1 cellular context compared by ENCODE assay signal in the genomic region with DNA sequence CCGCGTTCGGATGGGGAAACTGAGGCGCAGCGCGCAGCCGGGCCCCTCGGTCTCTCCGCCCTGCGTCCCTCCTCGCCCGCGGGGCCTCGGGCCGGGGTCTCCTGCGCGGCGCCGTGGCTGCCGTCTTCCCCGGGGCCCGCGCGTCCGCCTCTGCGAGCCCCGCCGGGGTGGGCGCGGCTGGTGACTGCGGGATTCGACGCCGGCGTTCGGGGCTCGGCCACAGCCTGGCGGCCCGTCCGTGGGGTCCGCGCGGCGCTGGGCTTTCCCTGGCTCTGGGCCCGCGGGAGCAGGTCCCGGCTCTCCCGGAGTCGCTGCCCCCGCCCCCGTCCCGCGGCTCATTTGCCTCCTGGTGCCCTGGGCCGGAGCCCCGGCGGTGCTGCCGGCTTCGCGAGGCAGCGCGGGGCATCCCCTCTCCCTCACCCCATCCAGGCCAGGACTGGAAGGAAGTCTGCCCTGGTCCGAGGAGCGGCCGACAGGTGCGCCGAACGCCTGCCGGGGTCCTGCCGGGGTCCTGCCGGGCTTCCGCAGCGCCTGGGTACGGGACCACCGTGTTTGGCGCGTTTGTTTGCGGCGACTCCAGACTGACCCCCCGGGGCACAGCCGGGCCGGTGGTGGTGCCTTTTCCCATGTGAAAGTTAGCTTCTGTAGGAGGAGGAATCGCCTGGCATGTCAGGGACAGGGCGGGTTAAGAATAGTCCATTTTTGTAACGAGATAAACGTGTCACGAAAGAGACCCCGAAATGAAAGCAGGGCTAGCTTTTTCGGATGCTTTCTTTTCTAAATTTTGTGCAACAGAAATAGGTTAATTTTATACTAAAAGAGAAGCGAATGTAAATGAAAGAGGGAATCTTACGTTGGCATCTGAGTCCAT.
A peak's percentile ranks its signal among the peaks of the same experiment; 100 is the strongest.
TF ChIP-seq lines count a peak whose summit lies in the region.

No MANE protein-coding gene starts in this region.

TF ChIP-seq in K562, 482 proteins besides CTCF, POLR2A, EP300 and RAD21 (continued from another document and continues in another):
- TF ChIP-seq ZNF512 (tag; IDR thresholded peaks at IDR 0.05), result no peak
- TF ChIP-seq KLF13 (tag; IDR thresholded peaks at IDR 0.05; ENCODE audit: borderline replicate concordance, low read depth), result no peak
- TF ChIP-seq CTBP1 (IDR thresholded peaks at IDR 0.05; ENCODE audit: borderline replicate concordance), result no peak
- TF ChIP-seq ZBTB33 (CRISPR knock-in tag; IDR thresholded peaks at IDR 0.05), result no peak
- TF ChIP-seq, protein P1, sequence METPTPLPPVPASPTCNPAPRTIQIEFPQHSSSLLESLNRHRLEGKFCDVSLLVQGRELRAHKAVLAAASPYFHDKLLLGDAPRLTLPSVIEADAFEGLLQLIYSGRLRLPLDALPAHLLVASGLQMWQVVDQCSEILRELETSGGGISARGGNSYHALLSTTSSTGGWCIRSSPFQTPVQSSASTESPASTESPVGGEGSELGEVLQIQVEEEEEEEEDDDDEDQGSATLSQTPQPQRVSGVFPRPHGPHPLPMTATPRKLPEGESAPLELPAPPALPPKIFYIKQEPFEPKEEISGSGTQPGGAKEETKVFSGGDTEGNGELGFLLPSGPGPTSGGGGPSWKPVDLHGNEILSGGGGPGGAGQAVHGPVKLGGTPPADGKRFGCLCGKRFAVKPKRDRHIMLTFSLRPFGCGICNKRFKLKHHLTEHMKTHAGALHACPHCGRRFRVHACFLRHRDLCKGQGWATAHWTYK (CRISPR knock-in tag; IDR thresholded peaks at IDR 0.05), result no peak
- no peak; the same call in 1 of the 2 replicates for TF ChIP-seq ZFX (CRISPR knock-in tag; IDR thresholded peaks at IDR 0.05)
- 0 out of 2 replicates have a peak, but pooled peaks have one; percentile 12 for TF ChIP-seq MED1 (CRISPR knock-in tag; IDR thresholded peaks at IDR 0.05; ENCODE audit: borderline replicate concordance)
- TF ChIP-seq ZBTB8A (IDR thresholded peaks at IDR 0.05; ENCODE audit: partially characterized antibody), result no peak
- no peak for TF ChIP-seq ZNF311 (CRISPR knock-in tag; IDR thresholded peaks at IDR 0.05)
- TF ChIP-seq XRCC4 (IDR thresholded peaks at IDR 0.05; ENCODE audit: extremely low read depth, insufficient read depth, insufficient read length), result no peak
- TF ChIP-seq GATAD2B (IDR thresholded peaks at IDR 0.05; ENCODE audit: borderline replicate concordance), result 0 out of 2 replicates have a peak, but pooled peaks have one; percentile 15
- TF ChIP-seq, protein P2, sequence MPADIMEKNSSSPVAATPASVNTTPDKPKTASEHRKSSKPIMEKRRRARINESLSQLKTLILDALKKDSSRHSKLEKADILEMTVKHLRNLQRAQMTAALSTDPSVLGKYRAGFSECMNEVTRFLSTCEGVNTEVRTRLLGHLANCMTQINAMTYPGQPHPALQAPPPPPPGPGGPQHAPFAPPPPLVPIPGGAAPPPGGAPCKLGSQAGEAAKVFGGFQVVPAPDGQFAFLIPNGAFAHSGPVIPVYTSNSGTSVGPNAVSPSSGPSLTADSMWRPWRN (IDR thresholded peaks at IDR 0.05; ENCODE audit: low read depth), result no peak
- peak; percentile 43 for TF ChIP-seq SAP30 (IDR thresholded peaks at IDR 0.05; ENCODE audit: borderline replicate concordance, insufficient read depth, low read depth, low read length, poor library complexity, severe bottlenecking)
- TF ChIP-seq, protein P3, sequence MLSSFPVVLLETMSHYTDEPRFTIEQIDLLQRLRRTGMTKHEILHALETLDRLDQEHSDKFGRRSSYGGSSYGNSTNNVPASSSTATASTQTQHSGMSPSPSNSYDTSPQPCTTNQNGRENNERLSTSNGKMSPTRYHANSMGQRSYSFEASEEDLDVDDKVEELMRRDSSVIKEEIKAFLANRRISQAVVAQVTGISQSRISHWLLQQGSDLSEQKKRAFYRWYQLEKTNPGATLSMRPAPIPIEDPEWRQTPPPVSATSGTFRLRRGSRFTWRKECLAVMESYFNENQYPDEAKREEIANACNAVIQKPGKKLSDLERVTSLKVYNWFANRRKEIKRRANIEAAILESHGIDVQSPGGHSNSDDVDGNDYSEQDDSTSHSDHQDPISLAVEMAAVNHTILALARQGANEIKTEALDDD (IDR thresholded peaks at IDR 0.05), result no peak
- TF ChIP-seq, protein P4, sequence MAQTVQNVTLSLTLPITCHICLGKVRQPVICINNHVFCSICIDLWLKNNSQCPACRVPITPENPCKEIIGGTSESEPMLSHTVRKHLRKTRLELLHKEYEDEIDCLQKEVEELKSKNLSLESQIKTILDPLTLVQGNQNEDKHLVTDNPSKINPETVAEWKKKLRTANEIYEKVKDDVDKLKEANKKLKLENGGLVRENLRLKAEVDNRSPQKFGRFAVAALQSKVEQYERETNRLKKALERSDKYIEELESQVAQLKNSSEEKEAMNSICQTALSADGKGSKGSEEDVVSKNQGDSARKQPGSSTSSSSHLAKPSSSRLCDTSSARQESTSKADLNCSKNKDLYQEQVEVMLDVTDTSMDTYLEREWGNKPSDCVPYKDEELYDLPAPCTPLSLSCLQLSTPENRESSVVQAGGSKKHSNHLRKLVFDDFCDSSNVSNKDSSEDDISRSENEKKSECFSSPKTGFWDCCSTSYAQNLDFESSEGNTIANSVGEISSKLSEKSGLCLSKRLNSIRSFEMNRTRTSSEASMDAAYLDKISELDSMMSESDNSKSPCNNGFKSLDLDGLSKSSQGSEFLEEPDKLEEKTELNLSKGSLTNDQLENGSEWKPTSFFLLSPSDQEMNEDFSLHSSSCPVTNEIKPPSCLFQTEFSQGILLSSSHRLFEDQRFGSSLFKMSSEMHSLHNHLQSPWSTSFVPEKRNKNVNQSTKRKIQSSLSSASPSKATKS (CRISPR knock-in tag; IDR thresholded peaks at IDR 0.05), result no peak
- TF ChIP-seq KHSRP (IDR thresholded peaks at IDR 0.05), result no peak
- TF ChIP-seq, protein P5, sequence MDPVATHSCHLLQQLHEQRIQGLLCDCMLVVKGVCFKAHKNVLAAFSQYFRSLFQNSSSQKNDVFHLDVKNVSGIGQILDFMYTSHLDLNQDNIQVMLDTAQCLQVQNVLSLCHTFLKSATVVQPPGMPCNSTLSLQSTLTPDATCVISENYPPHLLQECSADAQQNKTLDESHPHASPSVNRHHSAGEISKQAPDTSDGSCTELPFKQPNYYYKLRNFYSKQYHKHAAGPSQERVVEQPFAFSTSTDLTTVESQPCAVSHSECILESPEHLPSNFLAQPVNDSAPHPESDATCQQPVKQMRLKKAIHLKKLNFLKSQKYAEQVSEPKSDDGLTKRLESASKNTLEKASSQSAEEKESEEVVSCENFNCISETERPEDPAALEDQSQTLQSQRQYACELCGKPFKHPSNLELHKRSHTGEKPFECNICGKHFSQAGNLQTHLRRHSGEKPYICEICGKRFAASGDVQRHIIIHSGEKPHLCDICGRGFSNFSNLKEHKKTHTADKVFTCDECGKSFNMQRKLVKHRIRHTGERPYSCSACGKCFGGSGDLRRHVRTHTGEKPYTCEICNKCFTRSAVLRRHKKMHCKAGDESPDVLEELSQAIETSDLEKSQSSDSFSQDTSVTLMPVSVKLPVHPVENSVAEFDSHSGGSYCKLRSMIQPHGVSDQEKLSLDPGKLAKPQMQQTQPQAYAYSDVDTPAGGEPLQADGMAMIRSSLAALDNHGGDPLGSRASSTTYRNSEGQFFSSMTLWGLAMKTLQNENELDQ (CRISPR knock-in tag; IDR thresholded peaks at IDR 0.05; ENCODE audit: borderline replicate concordance), result no peak
- TF ChIP-seq RBBP5 (IDR thresholded peaks at IDR 0.05; ENCODE audit: borderline replicate concordance, insufficient read depth, low read length, poor library complexity, severe bottlenecking), result peak; percentile 71
- TF ChIP-seq MCM3 (IDR thresholded peaks at IDR 0.05), result no peak
- no peak for TF ChIP-seq RBM34 (IDR thresholded peaks at IDR 0.05; ENCODE audit: borderline replicate concordance, insufficient read depth, low read length)
- TF ChIP-seq BRD9 (IDR thresholded peaks at IDR 0.05; ENCODE audit: low read depth, partially characterized antibody), result no peak
- no peak for TF ChIP-seq ZNF398 (CRISPR knock-in tag; IDR thresholded peaks at IDR 0.05)
- TF ChIP-seq SIN3A (IDR thresholded peaks at IDR 0.05; ENCODE audit: borderline replicate concordance in 2 of 2, control insufficient read depth in 1 of 2, low read depth in 2 of 2, low read length in 2 of 2), result 0 out of 4 replicates have a peak, but pooled peaks of 1 of the 2 experiments have one; percentile 30
- TF ChIP-seq CBX8 (IDR thresholded peaks at IDR 0.05; ENCODE audit: borderline replicate concordance, extremely low read depth, low read depth, low read length, poor library complexity, severe bottlenecking), result no peak
- TF ChIP-seq SETDB1 (IDR thresholded peaks at IDR 0.05; ENCODE audit: low read length), result no peak
- no peak for TF ChIP-seq KLF10 (CRISPR knock-in tag; IDR thresholded peaks at IDR 0.05)
- TF ChIP-seq ZNF239 (CRISPR knock-in tag; IDR thresholded peaks at IDR 0.05), result no peak
- no peak for TF ChIP-seq XRCC5 (IDR thresholded peaks at IDR 0.05; ENCODE audit: low read depth, low read length)
- peak; percentile 1 for TF ChIP-seq TAF1 (IDR thresholded peaks at IDR 0.05; ENCODE audit: control insufficient read depth, extremely low read depth, insufficient read depth, low read length, severe bottlenecking)
- TF ChIP-seq TCF3 (CRISPR knock-in tag; IDR thresholded peaks at IDR 0.05), result no peak
- TF ChIP-seq, protein P6, sequence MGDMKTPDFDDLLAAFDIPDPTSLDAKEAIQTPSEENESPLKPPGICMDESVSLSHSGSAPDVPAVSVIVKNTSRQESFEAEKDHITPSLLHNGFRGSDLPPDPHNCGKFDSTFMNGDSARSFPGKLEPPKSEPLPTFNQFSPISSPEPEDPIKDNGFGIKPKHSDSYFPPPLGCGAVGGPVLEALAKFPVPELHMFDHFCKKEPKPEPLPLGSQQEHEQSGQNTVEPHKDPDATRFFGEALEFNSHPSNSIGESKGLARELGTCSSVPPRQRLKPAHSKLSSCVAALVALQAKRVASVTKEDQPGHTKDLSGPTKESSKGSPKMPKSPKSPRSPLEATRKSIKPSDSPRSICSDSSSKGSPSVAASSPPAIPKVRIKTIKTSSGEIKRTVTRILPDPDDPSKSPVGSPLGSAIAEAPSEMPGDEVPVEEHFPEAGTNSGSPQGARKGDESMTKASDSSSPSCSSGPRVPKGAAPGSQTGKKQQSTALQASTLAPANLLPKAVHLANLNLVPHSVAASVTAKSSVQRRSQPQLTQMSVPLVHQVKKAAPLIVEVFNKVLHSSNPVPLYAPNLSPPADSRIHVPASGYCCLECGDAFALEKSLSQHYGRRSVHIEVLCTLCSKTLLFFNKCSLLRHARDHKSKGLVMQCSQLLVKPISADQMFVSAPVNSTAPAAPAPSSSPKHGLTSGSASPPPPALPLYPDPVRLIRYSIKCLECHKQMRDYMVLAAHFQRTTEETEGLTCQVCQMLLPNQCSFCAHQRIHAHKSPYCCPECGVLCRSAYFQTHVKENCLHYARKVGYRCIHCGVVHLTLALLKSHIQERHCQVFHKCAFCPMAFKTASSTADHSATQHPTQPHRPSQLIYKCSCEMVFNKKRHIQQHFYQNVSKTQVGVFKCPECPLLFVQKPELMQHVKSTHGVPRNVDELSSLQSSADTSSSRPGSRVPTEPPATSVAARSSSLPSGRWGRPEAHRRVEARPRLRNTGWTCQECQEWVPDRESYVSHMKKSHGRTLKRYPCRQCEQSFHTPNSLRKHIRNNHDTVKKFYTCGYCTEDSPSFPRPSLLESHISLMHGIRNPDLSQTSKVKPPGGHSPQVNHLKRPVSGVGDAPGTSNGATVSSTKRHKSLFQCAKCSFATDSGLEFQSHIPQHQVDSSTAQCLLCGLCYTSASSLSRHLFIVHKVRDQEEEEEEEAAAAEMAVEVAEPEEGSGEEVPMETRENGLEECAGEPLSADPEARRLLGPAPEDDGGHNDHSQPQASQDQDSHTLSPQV (IDR thresholded peaks at IDR 0.05), result 0 out of 2 replicates have a peak, but pooled peaks have one; percentile 39
- no peak for TF ChIP-seq GTF2A2 (tag; IDR thresholded peaks at IDR 0.05)
- TF ChIP-seq SRSF7 (optimal IDR thresholded peaks at IDR 0.05; ENCODE audit: low read depth, low read length), result no peak
- TF ChIP-seq ZNF384 (IDR thresholded peaks at IDR 0.05; ENCODE audit: low read depth, low read length), result no peak
- no peak for TF ChIP-seq ARID1B (IDR thresholded peaks at IDR 0.05)
- TF ChIP-seq NCOA6 (IDR thresholded peaks at IDR 0.05), result no peak
- peak; percentile 44; the same call in 1 of the 2 replicates for TF ChIP-seq KDM2B (CRISPR knock-in tag; IDR thresholded peaks at IDR 0.05)
